Comparison of ENCODE assay signal across 9 cellular contexts in the genomic region with DNA sequence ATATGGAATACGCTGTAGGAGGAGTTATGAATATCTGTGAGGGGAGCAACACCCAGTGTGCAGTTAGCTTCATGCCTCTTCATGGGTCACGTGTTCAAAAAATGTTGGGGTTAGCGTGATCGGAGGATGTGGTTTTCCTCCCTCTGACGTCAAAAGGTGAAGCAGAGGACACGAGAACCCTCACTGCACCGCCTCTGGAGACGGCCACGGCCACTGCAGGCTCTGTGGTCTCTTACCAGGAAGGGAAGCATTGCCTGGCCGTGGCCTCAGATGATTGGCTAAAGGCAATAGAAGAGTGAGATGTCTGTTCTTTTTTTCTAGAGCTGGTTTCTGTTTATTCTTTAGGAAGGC. TPM values are rescaled to one million over a fixed set of nuclear protein-coding genes. Genes with fewer than 3 reads are reported as not detected.
DNase-seq lines count a peak whose midpoint lies in the region; ATAC-seq and TF ChIP-seq lines count a peak whose summit lies in the region.
"Had no signal": no experiment of that assay in that cellular context is flagged by ENCODE, and none has a peak within 500 bp of the region (broad histone marks: within the 10 kb centered on the region; RNA-seq: fewer than 3 reads in every experiment).

No MANE protein-coding gene starts in this region.

- no peak overlapping the region for H3K4me3 ChIP-seq in Jurkat, Clone E6-1 (ENCODE audit: low read length)
- H3K4me3 ChIP-seq in fibroblast of pulmonary artery (replicated peaks; ENCODE audit: low read depth, low read length) = no peak overlapping the region

- no peak for ATAC-seq in HG02840 (IDR thresholded peaks at IDR 0.05; ENCODE audit: low FRiP score, unreplicated experiment)
- no peak for ATAC-seq in HG02938 (IDR thresholded peaks at IDR 0.05; ENCODE audit: unreplicated experiment)

- peak; percentile 77 for DNase-seq in Jurkat, Clone E6-1 (ENCODE audit: low read depth, low spot score)
- peak; percentile 54 to 65 for DNase-seq in activated CD8-positive, alpha-beta memory T cell treated with anti-CD3 and anti-CD28 coated beads for 4 hours (ENCODE audit: low read depth in 2 of 2)
- DNase-seq in fibroblast of pulmonary artery (ENCODE audit: low read depth) (peak; percentile 65), NCI-H2196 (lab: John Stamatoyannopoulos, UW; ENCODE audit: unreplicated experiment) (no peak), globus pallidus (ENCODE audit: low spot score) (no peak)
- DNase-seq in stimulated activated CD4-positive, alpha-beta T cell treated with anti-CD3 and anti-CD28 coated beads, TNF-alpha, amount 100 ng/mL, for 48 hours (ENCODE audit: low read depth in 3 of 3) = peak in 2 of 3 donors; percentile 46 to 49

- TF ChIP-seq CTCF in fibroblast of pulmonary artery (IDR thresholded peaks at IDR 0.05; ENCODE audit: low read length, missing control alignments) = no peak

RNA-seq across cellular contexts. Expression of gene HTT-AS, which starts 28.9 kb away (rescaled TPM):
- not detected for polyA plus RNA-seq in Jurkat, Clone E6-1 (2012; ENCODE audit: insufficient read depth, insufficient read length)
- polyA plus RNA-seq: keratinocyte had no signal

RNA-seq across cellular contexts. Expression of gene HTT, which starts 29.0 kb away (rescaled TPM):
- 46.0 TPM for polyA plus RNA-seq in Jurkat, Clone E6-1 (2012; ENCODE audit: insufficient read depth, insufficient read length)

Comparison
In these comparisons a context has a peak if more than half of its experiments do, and no peak if none do; other contexts are left out.
1. DNase-seq: peak in Jurkat, Clone E6-1 (single experiment), activated CD8-positive, alpha-beta memory T cell treated with anti-CD3 and anti-CD28 coated beads for 4 hours (2 of 2), fibroblast of pulmonary artery (single experiment) and stimulated activated CD4-positive, alpha-beta T cell treated with anti-CD3 and anti-CD28 coated beads, TNF-alpha, amount 100 ng/mL, for 48 hours (2 of 3); none in NCI-H2196 (single experiment) and globus pallidus (single experiment).